ENCODE assay signal across 8 cellular contexts in genomic region chr11:128802358-128802981, GRCh38.
DNase-seq lines count a peak whose midpoint lies in the region; ATAC-seq and TF ChIP-seq lines count a peak whose summit lies in the region.

No MANE protein-coding gene starts in this region.

- no peak overlapping the region for H3K4me3 ChIP-seq in BJ (ENCODE audit: low read depth, low read length)

- CTCF ChIA-PET in BJ (lab: Yijun Ruan, JAX) = interaction anchor here (0.8 to 1.5 kb wide), 3 partner anchors 25 to 644 kb away, joined by 3 to 4 read pairs (median 3); no protein-coding TSS in a partner anchor

- peaks cover 3% of the 10 kb centered on the region for H3K36me3 ChIP-seq in BJ (ENCODE audit: control insufficient read depth, insufficient read depth, low read length)

- DNase-seq in BJ (ENCODE audit: low read depth) (no peak), SW480 (ENCODE audit: low spot score) (peak; percentile 43), iPS-NIHi11 (ENCODE audit: low spot score) (peak; percentile 68), NCI-H128 (lab: John Stamatoyannopoulos, UW; ENCODE audit: unreplicated experiment) (no peak), amygdala (lab: John Stamatoyannopoulos, UW) (no peak), cortex of kidney (lab: John Stamatoyannopoulos, UW) (no peak), SK-N-DZ (ENCODE audit: low spot score) (no peak)

- peak; percentile 42 for TF ChIP-seq CTCF in BJ (IDR thresholded peaks at IDR 0.05; ENCODE audit: insufficient read depth, low read depth, low read length)

- no peaks in the 10 kb centered on the region for H3K27me3 ChIP-seq in BJ (ENCODE audit: control insufficient read depth, insufficient read depth, low read length)

- POLR2A ChIA-PET in BJ (lab: Charles Lee) = no interaction called here

- ATAC-seq in GM21786 (IDR thresholded peaks at IDR 0.05; ENCODE audit: unreplicated experiment) = peak; percentile 69

Comparison
In these comparisons a context has a peak if more than half of its experiments do, and no peak if none do; other contexts are left out.
1. DNase-seq: peak in SW480 (single experiment) and iPS-NIHi11 (single experiment); none in BJ (single experiment), NCI-H128 (single experiment), amygdala (0 of 56), cortex of kidney (single experiment) and SK-N-DZ (single experiment).